8 cellular contexts compared by ENCODE assay signal in the genomic region with DNA sequence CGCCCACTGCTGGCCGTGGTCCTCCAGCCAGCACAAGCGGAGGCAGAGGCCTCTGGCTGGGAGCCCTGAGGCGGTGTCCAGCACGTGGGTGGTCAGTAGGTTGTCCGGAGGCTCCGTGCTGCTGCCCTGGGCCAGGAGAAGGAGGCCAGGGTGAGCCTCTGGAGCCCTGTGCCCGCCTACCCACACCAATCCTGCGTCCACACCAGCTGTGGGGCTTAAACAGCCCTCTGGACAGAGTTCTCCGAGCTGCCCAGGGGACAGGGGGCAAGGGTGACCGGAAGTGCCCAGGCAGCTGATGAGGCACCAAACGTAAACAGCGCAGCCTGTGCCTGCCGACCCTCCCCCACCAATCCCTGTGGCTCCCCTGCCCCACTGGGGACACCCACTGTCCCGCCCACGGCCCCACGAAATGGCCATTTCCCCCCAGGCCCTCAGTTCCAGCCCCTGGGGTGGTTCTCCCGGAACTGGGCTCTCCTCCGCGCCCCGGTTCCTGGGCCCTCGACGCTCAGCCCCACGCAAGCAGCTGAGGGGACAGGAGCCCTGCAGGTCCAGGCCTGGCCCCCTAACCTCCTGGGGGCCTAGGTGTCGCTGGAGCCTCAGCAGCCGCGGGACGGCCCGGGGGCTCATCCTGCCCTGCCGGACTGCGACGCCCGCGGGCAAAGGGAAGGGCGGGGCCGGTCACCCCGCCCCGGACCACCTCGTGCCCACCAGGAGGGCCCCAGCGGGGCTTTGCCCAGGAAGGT. TPM values are rescaled to one million over a fixed set of nuclear protein-coding genes. Genes with fewer than 3 reads are reported as not detected.
DNase-seq lines count a peak whose midpoint lies in the region; ATAC-seq, FAIRE-seq and TF ChIP-seq lines count a peak whose summit lies in the region.

No MANE protein-coding gene starts in this region.

- WGBS in gastroesophageal sphincter (ENCODE audit: low coverage in 1 of 2), 2 donors = 7% methylated on average over 3 of the region's 40 CpGs; no CpG with 5 or more reads in 1 of the 2 donors

- TF ChIP-seq CTCF in gastroesophageal sphincter (IDR thresholded peaks at IDR 0.05) (no peak), omental fat pad (IDR thresholded peaks at IDR 0.05) (no peak)

- DNase-seq in EH (ENCODE audit: low read depth) (peak; percentile 62), SK-N-MC (ENCODE audit: low read depth, low spot score) (no peak), omental fat pad (ENCODE audit: low spot score) (peak; percentile 43), H4 (ENCODE audit: low spot score) (no peak), RCC 7860 (ENCODE audit: low spot score) (no peak)
- DNase-seq in stimulated activated CD4-positive, alpha-beta T cell treated with anti-CD3 and anti-CD28 coated beads, Interleukin-12 subunit alpha, Interleukin-12 subunit beta, amount 100 ng/mL, for 4 hours = no peak

- peak overlapping the region; percentile 41 for H3K9ac ChIP-seq in SK-N-MC (ENCODE audit: insufficient read length)

- ATAC-seq in gastroesophageal sphincter (peak; percentile 76), omental fat pad (ENCODE audit: low FRiP score) (peak; percentile 83), GM19023 (IDR thresholded peaks at IDR 0.05; ENCODE audit: unreplicated experiment) (no peak)

- FAIRE-seq in RCC 7860 (lab: Jason Lieb, UNC) = no peak

- H3K4me3 ChIP-seq in SK-N-MC = peak overlapping the region; percentile 65
- H3K4me3 ChIP-seq in gastroesophageal sphincter = peak overlapping the region; percentile 22 to 54

- peaks cover 0 to 20% (median 12%) of the 10 kb centered on the region in 3 donors for H3K4me1 ChIP-seq in gastroesophageal sphincter

- no peak for TF ChIP-seq POLR2A in gastroesophageal sphincter (IDR thresholded peaks at IDR 0.05)

- H3K27ac ChIP-seq in SK-N-MC (peak overlapping the region; percentile 19; the same call in 1 of the 2 replicates), gastroesophageal sphincter (peak overlapping the region in 2 of 4 donors; percentile 51 to 72)

- TF ChIP-seq EP300 in gastroesophageal sphincter (IDR thresholded peaks at IDR 0.05) = no peak

- H3K36me3 ChIP-seq in SK-N-MC (ENCODE audit: insufficient read depth, low read length) (no peaks in the 10 kb centered on the region), gastroesophageal sphincter (no peaks in the 10 kb centered on the region)

- H3K27me3 ChIP-seq in gastroesophageal sphincter = peaks cover 27% of the 10 kb centered on the region

- H3K9me3 ChIP-seq in SK-N-MC (ENCODE audit: low read depth, low read length) (no peaks in the 10 kb centered on the region), gastroesophageal sphincter (no peaks in the 10 kb centered on the region)

RNA-seq across cellular contexts. Expression of gene DBNDD1, which starts 27.9 kb away (rescaled TPM):
- 1 to 10 TPM; 1.1 to 4.1 (median 3.5) TPM for total RNA-seq in gastroesophageal sphincter
- total RNA-seq in omental fat pad = 1 to 10 TPM in 3 of 4 donors, not detected in 1; 1.4 to 5.0 (median 3.5) TPM
- total RNA-seq in H4 (2014; rRNA removed; shearing (Covaris generic)) = 8.7 and 11.7 TPM in 2 replicates

RNA-seq across cellular contexts. Expression of gene PRDM7, which starts 30.0 kb away (rescaled TPM):
- not detected for total RNA-seq in gastroesophageal sphincter
- not detected for total RNA-seq in omental fat pad
- not detected in 2 replicates for total RNA-seq in H4 (2014; rRNA removed; shearing (Covaris generic))

Comparison
In these comparisons a context has a peak if more than half of its experiments do, and no peak if none do; other contexts are left out.
1. DNase-seq: peak in EH (single experiment) and omental fat pad (single experiment); none in SK-N-MC (single experiment), stimulated activated CD4-positive, alpha-beta T cell treated with anti-CD3 and anti-CD28 coated beads, Interleukin-12 subunit alpha, Interleukin-12 subunit beta, amount 100 ng/mL, for 4 hours (single experiment), H4 (single experiment) and RCC 7860 (single experiment).